8 cellular contexts compared by ENCODE assay signal in genomic region chr20:5127204-5127858, GRCh38. TPM values are rescaled to one million over a fixed set of nuclear protein-coding genes. Genes with fewer than 3 reads are reported as not detected.
DNase-seq lines count a peak whose midpoint lies in the region; ATAC-seq and TF ChIP-seq lines count a peak whose summit lies in the region.

No MANE protein-coding gene starts in this region.

- no peak for TF ChIP-seq CTCF in lower leg skin (IDR thresholded peaks at IDR 0.05)

- peak; percentile 20 for ATAC-seq in HG03045 (IDR thresholded peaks at IDR 0.05; ENCODE audit: unreplicated experiment)

- H3K4me1 Mint-ChIP-seq in activated CD4-positive, alpha-beta T cell treated with anti-CD3 and anti-CD28 coated beads, Interleukin-2, amount 10 ng/mL, durations not matched to agents 24 days and 14 days = peaks cover 44% of the 10 kb centered on the region
- peaks cover 45% of the 10 kb centered on the region for H3K4me1 Mint-ChIP-seq in dendritic cell treated with granulocyte-macrophage colony-stimulating factor and Interleukin-4, amounts not matched to agents 40 ng/mL and 50 ng/mL, for 4 days (ENCODE audit: low read depth)

- H3K4me3 Mint-ChIP-seq in activated CD4-positive, alpha-beta T cell treated with anti-CD3 and anti-CD28 coated beads, Interleukin-2, amount 10 ng/mL, durations not matched to agents 24 days and 14 days = peak overlapping the region; percentile 95
- H3K4me3 Mint-ChIP-seq in dendritic cell treated with granulocyte-macrophage colony-stimulating factor and Interleukin-4, amounts not matched to agents 40 ng/mL and 50 ng/mL, for 4 days = peak overlapping the region; percentile 97

- intact Hi-C loops in activated CD4-positive, alpha-beta T cell treated with anti-CD3 and anti-CD28 coated beads, Interleukin-2, amount 10 ng/mL, durations not matched to agents 24 days and 14 days (cut with micrococcal nuclease) = loop anchor here (1.0 to 10.0 kb wide), 4 partner anchors 8 to 717 kb away; partner anchors contain the start of gene PCNA
- intact Hi-C loops in dendritic cell treated with granulocyte-macrophage colony-stimulating factor and Interleukin-4, amounts not matched to agents 40 ng/mL and 50 ng/mL, for 4 days (cut with micrococcal nuclease) = loop anchor here (5.0 kb wide), 1 partner anchor 45 kb away; no protein-coding TSS in a partner anchor
- intact Hi-C loops in lower leg skin (cut with DNase I; ENCODE audit: low total_unique reads) = loop anchor here (5.0 kb wide), 1 partner anchor 65 kb away; no protein-coding TSS in a partner anchor

- H3K9me3 Mint-ChIP-seq in activated CD4-positive, alpha-beta T cell treated with anti-CD3 and anti-CD28 coated beads, Interleukin-2, amount 10 ng/mL, durations not matched to agents 24 days and 14 days = no peaks in the 10 kb centered on the region
- H3K9me3 Mint-ChIP-seq in dendritic cell treated with granulocyte-macrophage colony-stimulating factor and Interleukin-4, amounts not matched to agents 40 ng/mL and 50 ng/mL, for 4 days = no peaks in the 10 kb centered on the region

- peaks cover 17% of the 10 kb centered on the region for H3K36me3 Mint-ChIP-seq in activated CD4-positive, alpha-beta T cell treated with anti-CD3 and anti-CD28 coated beads, Interleukin-2, amount 10 ng/mL, durations not matched to agents 24 days and 14 days (ENCODE audit: low read depth)
- H3K36me3 Mint-ChIP-seq in dendritic cell treated with granulocyte-macrophage colony-stimulating factor and Interleukin-4, amounts not matched to agents 40 ng/mL and 50 ng/mL, for 4 days (ENCODE audit: low read depth) = peaks cover 37% of the 10 kb centered on the region

- peak overlapping the region; percentile 76 for H3K4me3 ChIP-seq in lower leg skin (ENCODE audit: low read depth, poor library complexity, severe bottlenecking)

- H3K27me3 Mint-ChIP-seq in activated CD4-positive, alpha-beta T cell treated with anti-CD3 and anti-CD28 coated beads, Interleukin-2, amount 10 ng/mL, durations not matched to agents 24 days and 14 days = no peaks in the 10 kb centered on the region
- no peaks in the 10 kb centered on the region for H3K27me3 Mint-ChIP-seq in dendritic cell treated with granulocyte-macrophage colony-stimulating factor and Interleukin-4, amounts not matched to agents 40 ng/mL and 50 ng/mL, for 4 days

- DNase-seq in SIG-M5 treated with dmso at 0.1 percent for 504 hours (lab: John Stamatoyannopoulos, UW; ENCODE audit: unreplicated experiment) (peak; percentile 40), SIG-M5 (lab: John Stamatoyannopoulos, UW) (no peak), NCI-H2227 (lab: John Stamatoyannopoulos, UW; ENCODE audit: unreplicated experiment) (peak; percentile 75), lower leg skin (ENCODE audit: low spot score in 2 of 2) (peak; percentile 41 to 92)
- peak; percentile 92 for DNase-seq in activated CD4-positive, alpha-beta T cell treated with anti-CD3 and anti-CD28 coated beads, Interleukin-2, amount 10 ng/mL, durations not matched to agents 24 days and 14 days
- peak; percentile 36 to 43 (median 37) for DNase-seq in stimulated activated CD4-positive, alpha-beta T cell treated with anti-CD3 and anti-CD28 coated beads, TNF-alpha, amount 100 ng/mL, for 4 hours (ENCODE audit: low read depth in 3 of 3)

- peak overlapping the region; percentile 98 for H3K27ac Mint-ChIP-seq in activated CD4-positive, alpha-beta T cell treated with anti-CD3 and anti-CD28 coated beads, Interleukin-2, amount 10 ng/mL, durations not matched to agents 24 days and 14 days
- H3K27ac Mint-ChIP-seq in dendritic cell treated with granulocyte-macrophage colony-stimulating factor and Interleukin-4, amounts not matched to agents 40 ng/mL and 50 ng/mL, for 4 days = peak overlapping the region; percentile 96

- TF ChIP-seq POLR2A in lower leg skin (IDR thresholded peaks at IDR 0.05) = no peak

- 0 to 1% methylated on average over 39 to 40 of the region's 44 CpGs for WGBS in lower leg skin, 2 donors

RNA-seq across cellular contexts. Expression of gene CDS2, which starts 0.5 kb away (rescaled TPM):
- total RNA-seq in activated CD4-positive, alpha-beta T cell treated with anti-CD3 and anti-CD28 coated beads, Interleukin-2, amount 10 ng/mL, durations not matched to agents 24 days and 14 days = 34.7 and 39.2 TPM in 2 replicates
- 10 to 100 TPM; 12.3 to 16.9 (median 14.7) TPM for total RNA-seq in lower leg skin

RNA-seq across cellular contexts. Expression of gene PCNA, which starts 7.6 kb away (rescaled TPM):
- 532 TPM in 2 replicates for total RNA-seq in activated CD4-positive, alpha-beta T cell treated with anti-CD3 and anti-CD28 coated beads, Interleukin-2, amount 10 ng/mL, durations not matched to agents 24 days and 14 days
- 10 to 100 TPM; 39.4 to 47.0 (median 43.4) TPM for total RNA-seq in lower leg skin

RNA-seq across cellular contexts. Expression of gene TMEM230, which starts 14.5 kb away (rescaled TPM):
- 86.3 and 86.9 TPM in 2 replicates for total RNA-seq in activated CD4-positive, alpha-beta T cell treated with anti-CD3 and anti-CD28 coated beads, Interleukin-2, amount 10 ng/mL, durations not matched to agents 24 days and 14 days
- total RNA-seq in lower leg skin = 10 to 100 TPM; 19.7 to 44.0 (median 35.9) TPM

Comparison
In these comparisons a context has a peak if more than half of its experiments do, and no peak if none do; other contexts are left out.
1. RNA of gene PCNA, which starts 7.6 kb away (total RNA-seq): 532 TPM in activated CD4-positive, alpha-beta T cell treated with anti-CD3 and anti-CD28 coated beads, Interleukin-2, amount 10 ng/mL, durations not matched to agents 24 days and 14 days; 39.4 to 47.0 TPM in lower leg skin; every median in the first group is over 10 times any median in the second.